ENCODE assay signal across 28 cellular contexts in the genomic region with DNA sequence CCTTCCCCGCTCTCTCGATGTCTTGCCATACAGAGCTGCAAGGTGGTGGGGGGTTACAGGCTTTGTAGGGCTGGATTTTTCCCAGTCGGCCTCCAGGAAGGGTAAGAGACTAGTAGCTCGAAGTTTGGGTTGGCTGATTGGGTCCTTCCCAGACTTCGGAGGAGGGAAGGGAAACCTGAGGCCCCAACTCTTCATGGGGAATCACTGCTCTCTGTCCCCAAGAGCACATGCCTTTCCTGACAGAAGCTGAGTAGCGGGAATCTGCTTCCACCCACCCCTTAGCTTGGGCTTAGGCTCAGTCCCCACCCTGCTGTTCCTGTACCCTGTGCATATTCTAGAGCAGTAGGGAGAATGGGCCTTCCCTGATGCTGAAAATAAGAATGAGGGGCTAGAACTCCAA. TPM values are rescaled to one million over a fixed set of nuclear protein-coding genes. Genes with fewer than 3 reads are reported as not detected.
DNase-seq lines count a peak whose midpoint lies in the region; ATAC-seq, FAIRE-seq and TF ChIP-seq lines count a peak whose summit lies in the region.
"Had no signal": no experiment of that assay in that cellular context is flagged by ENCODE, and none has a peak within 500 bp of the region (broad histone marks: within the 10 kb centered on the region; RNA-seq: fewer than 3 reads in every experiment).

No MANE protein-coding gene starts in this region.

- no peaks in the 10 kb centered on the region for H3K27me3 Mint-ChIP-seq in CD8-positive, alpha-beta T cell (ENCODE audit: low read depth)
- H3K27me3 Mint-ChIP-seq in WTC11 (ENCODE audit: low read depth) = no peaks in the 10 kb centered on the region
- peaks cover 5% of the 10 kb centered on the region for H3K27me3 Mint-ChIP-seq in neural progenitor cell (ENCODE audit: insufficient read depth, low read depth)
- H3K27me3 Mint-ChIP-seq: CD4-positive, alpha-beta memory T cell; IgD-negative memory B cell had no signal

- H3K4me3 Mint-ChIP-seq in CD8-positive, alpha-beta T cell = no peak overlapping the region
- H3K4me3 Mint-ChIP-seq in WTC11 (no peak overlapping the region), neural progenitor cell (no peak overlapping the region)
- H3K4me3 Mint-ChIP-seq: CD4-positive, alpha-beta memory T cell; GM23338; IgD-negative memory B cell had no signal

- no peak overlapping the region for H2AFZ ChIP-seq in neural progenitor cell (replicated peaks)
- H2AFZ ChIP-seq: GM23338 had no signal

- H3F3A ChIP-seq in neural progenitor cell (ENCODE audit: low read depth) = no peaks in the 10 kb centered on the region

- H3K36me3 Mint-ChIP-seq in CD8-positive, alpha-beta T cell = peaks cover 40% of the 10 kb centered on the region
- peaks cover 38% of the 10 kb centered on the region for H3K36me3 Mint-ChIP-seq in WTC11
- H3K36me3 Mint-ChIP-seq in neural progenitor cell = peaks cover 49% of the 10 kb centered on the region

- peak; percentile 32 for TF ChIP-seq POLR2A in GM12892 (IDR thresholded peaks at IDR 0.05; ENCODE audit: low read depth, low read length)
- TF ChIP-seq POLR2A in prostate gland (IDR thresholded peaks at IDR 0.05) = no peak

- H3K9me3 ChIP-seq in CD8-positive, alpha-beta T cell (ENCODE audit: low read length) = no peaks in the 10 kb centered on the region
- no peaks in the 10 kb centered on the region for H3K9me3 ChIP-seq in neural progenitor cell (ENCODE audit: low read depth)
- no peaks in the 10 kb centered on the region for H3K9me3 ChIP-seq in prostate gland
- H3K9me3 ChIP-seq: BLaER1 treated with 17β-estradiol and CSF1 and Interleukin-3, amounts not matched to agents 10 nM and 100 nM; SJCRH30 had no signal

- no peaks in the 10 kb centered on the region for H4K20me1 ChIP-seq in neural progenitor cell (ENCODE audit: low read depth)

- FAIRE-seq in GM12892 (lab: Jason Lieb, UNC) = no peak
- FAIRE-seq: A549 had no signal

- no peak overlapping the region for H3K9ac ChIP-seq in neural progenitor cell
- H3K9ac ChIP-seq: BLaER1 treated with 17β-estradiol and CSF1 and Interleukin-3, amounts not matched to agents 10 nM and 100 nM had no signal

- H3K4me1 Mint-ChIP-seq in CD8-positive, alpha-beta T cell (ENCODE audit: low read depth) = no peaks in the 10 kb centered on the region
- H3K4me1 Mint-ChIP-seq in WTC11 (no peaks in the 10 kb centered on the region), neural progenitor cell (no peaks in the 10 kb centered on the region)
- H3K4me1 Mint-ChIP-seq: GM23338, IgD-negative memory B cell had no signal

- POLR2A ChIA-PET in CD8-positive, alpha-beta T cell (lab: Charles Lee) = interaction anchor here (0.5 to 0.8 kb wide), 2 partner anchors 11 to 40 kb away, joined by 3 read pairs; no protein-coding TSS in a partner anchor
- POLR2A ChIA-PET in WTC11 (lab: Charles Lee) = no interaction called here

- no peak for TF ChIP-seq CTCF in CD8-positive, alpha-beta T cell (IDR thresholded peaks at IDR 0.05)
- TF ChIP-seq CTCF in WTC11 (IDR thresholded peaks at IDR 0.05) = no peak
- TF ChIP-seq CTCF in neural progenitor cell (IDR thresholded peaks at IDR 0.05) = no peak
- no peak for TF ChIP-seq CTCF in GM13977 (IDR thresholded peaks at IDR 0.05; ENCODE audit: extremely low read depth, insufficient read depth, missing control alignments)
- TF ChIP-seq CTCF in prostate gland (IDR thresholded peaks at IDR 0.05) = no peak

- H3K4me2 ChIP-seq in neural progenitor cell = no peak overlapping the region
- H3K4me2 ChIP-seq: A549; BLaER1 treated with 17β-estradiol and CSF1 and Interleukin-3, amounts not matched to agents 10 nM and 100 nM; GM23338 had no signal

- H3K9me3 Mint-ChIP-seq in CD8-positive, alpha-beta T cell = no peaks in the 10 kb centered on the region
- H3K9me3 Mint-ChIP-seq in WTC11 = no peaks in the 10 kb centered on the region
- no peaks in the 10 kb centered on the region for H3K9me3 Mint-ChIP-seq in neural progenitor cell
- H3K9me3 Mint-ChIP-seq: CD4-positive, alpha-beta memory T cell; GM23338; IgD-negative memory B cell had no signal

- in situ Hi-C loops in GM13977 (cut with MboI; ENCODE audit: low pct_unique_long_range_greater_than_20kb, low sequenced_read_pairs, unreplicated experiment) = no loop called here

- DNase-seq in CD8-positive, alpha-beta T cell = no peak
- DNase-seq in GM12892 (ENCODE audit: insufficient read length) (no peak), WTC11 (ENCODE audit: low spot score) (no peak), left colon (no peak), neural progenitor cell (ENCODE audit: low spot score) (no peak), GM13977 (ENCODE audit: low spot score) (no peak), prostate gland (ENCODE audit: low spot score) (no peak)
- DNase-seq: AML-193; CD4-positive, alpha-beta memory T cell; DMS 273 treated with DMSO at 0.1 percent for 48 hours; DMS79; GF-D8; HCEC 1CT; NCI-H1092; NCI-H1436; NCI-H187; NCI-H2081 treated with DMSO at 0.1 percent for 48 hours; NCI-H2171 treated with DMSO at 0.1 percent for 48 hours; NCI-H345; NCI-H510A treated with DMSO at 0.1 percent for 48 hours; NCI-H774; SJCRH30 had no signal

- no peak overlapping the region for H3K27ac ChIP-seq in CD8-positive, alpha-beta T cell (ENCODE audit: low read depth, low read length)
- H3K27ac ChIP-seq in neural progenitor cell (no peak overlapping the region), prostate gland (no peak overlapping the region)
- H3K27ac ChIP-seq: A549; BLaER1 treated with 17β-estradiol and CSF1 and Interleukin-3, amounts not matched to agents 10 nM and 100 nM; SJCRH30 had no signal

- H3K27me3 ChIP-seq in CD8-positive, alpha-beta T cell (ENCODE audit: insufficient read depth, low read length) = no peaks in the 10 kb centered on the region
- H3K27me3 ChIP-seq in neural progenitor cell (no peaks in the 10 kb centered on the region), prostate gland (replicated peaks; ENCODE audit: insufficient read depth) (no peaks in the 10 kb centered on the region)
- H3K27me3 ChIP-seq: BLaER1 treated with 17β-estradiol and CSF1 and Interleukin-3, amounts not matched to agents 10 nM and 100 nM; SJCRH30 had no signal

- peak overlapping the region; percentile 57 for H3K27ac Mint-ChIP-seq in CD8-positive, alpha-beta T cell
- H3K27ac Mint-ChIP-seq in WTC11 = no peak overlapping the region
- H3K27ac Mint-ChIP-seq in neural progenitor cell = no peak overlapping the region
- H3K27ac Mint-ChIP-seq: GM23338 had no signal

- H3K4me3 ChIP-seq in CD8-positive, alpha-beta T cell (ENCODE audit: low read depth, low read length) = no peak overlapping the region
- no peak overlapping the region for H3K4me3 ChIP-seq in neural progenitor cell
- H3K4me3 ChIP-seq in prostate gland = no peak overlapping the region
- H3K4me3 ChIP-seq: A549; BLaER1 treated with 17β-estradiol and CSF1 and Interleukin-3, amounts not matched to agents 10 nM and 100 nM; GM23338; SJCRH30 had no signal

- intact Hi-C loops in CD8-positive, alpha-beta T cell (cut with DNase I, micrococcal nuclease) = no loop called here
- intact Hi-C loops in left colon (cut with DNase I, micrococcal nuclease) (no loop called here), prostate gland (cut with DNase I) (no loop called here)

- peaks cover 26% of the 10 kb centered on the region for H3K36me3 ChIP-seq in CD8-positive, alpha-beta T cell (ENCODE audit: insufficient read depth, low read length)
- H3K36me3 ChIP-seq in neural progenitor cell = no peaks in the 10 kb centered on the region
- H3K36me3 ChIP-seq in prostate gland = peaks cover 10 to 14% of the 10 kb centered on the region in 2 donors

- H3K79me2 ChIP-seq in neural progenitor cell (ENCODE audit: low read depth) = no peaks in the 10 kb centered on the region

- CTCF ChIA-PET in CD8-positive, alpha-beta T cell (lab: Charles Lee) = interaction anchor here (1.4 to 3.1 kb wide), 2 partner anchors 8 to 90 kb away, joined by 3 to 11 read pairs; a partner anchor contains a TSS
- CTCF ChIA-PET in WTC11 (lab: Charles Lee) = interaction anchor here (0.9 to 1.0 kb wide), 2 partner anchors 8 to 40 kb away, joined by 3 read pairs; no protein-coding TSS in a partner anchor

- 92% methylated on average over 6 of the region's 6 CpGs for WGBS in prostate gland

- no peak for ATAC-seq in CD8-positive, alpha-beta T cell
- ATAC-seq in WTC11 (peak; percentile 29; the same call in 1 of the 2 replicates), left colon (peak; percentile 4), GM19467 (IDR thresholded peaks at IDR 0.05; ENCODE audit: unreplicated experiment) (no peak)
- ATAC-seq: GM23338, SK-N-SH treated with all-trans-retinoic acid at 6 μM for 48 hours had no signal

- H3K4me1 ChIP-seq in CD8-positive, alpha-beta T cell (ENCODE audit: insufficient read depth, low read length) = no peaks in the 10 kb centered on the region
- H3K4me1 ChIP-seq in neural progenitor cell = no peaks in the 10 kb centered on the region
- H3K4me1 ChIP-seq in prostate gland (replicated peaks) = no peaks in the 10 kb centered on the region
- H3K4me1 ChIP-seq: A549, SJCRH30 had no signal

TF ChIP-seq in WTC11, 78 proteins besides CTCF, POLR2A, EP300 and RAD21:
- TF ChIP-seq, protein P1, sequence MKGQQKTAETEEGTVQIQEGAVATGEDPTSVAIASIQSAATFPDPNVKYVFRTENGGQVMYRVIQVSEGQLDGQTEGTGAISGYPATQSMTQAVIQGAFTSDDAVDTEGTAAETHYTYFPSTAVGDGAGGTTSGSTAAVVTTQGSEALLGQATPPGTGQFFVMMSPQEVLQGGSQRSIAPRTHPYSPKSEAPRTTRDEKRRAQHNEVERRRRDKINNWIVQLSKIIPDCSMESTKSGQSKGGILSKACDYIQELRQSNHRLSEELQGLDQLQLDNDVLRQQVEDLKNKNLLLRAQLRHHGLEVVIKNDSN (CRISPR knock-in tag; IDR thresholded peaks at IDR 0.05) = no peak
- TF ChIP-seq GTF2I (CRISPR knock-in tag; conservative IDR thresholded peaks at IDR 0.05) (no peak), ATF1 (CRISPR knock-in tag; IDR thresholded peaks at IDR 0.05) (no peak), TEAD4 (CRISPR knock-in tag; IDR thresholded peaks at IDR 0.05) (no peak), ZNF121 (CRISPR knock-in tag; IDR thresholded peaks at IDR 0.05) (no peak), ESRRA (CRISPR knock-in tag; IDR thresholded peaks at IDR 0.05; ENCODE audit: borderline replicate concordance) (no peak)
TF ChIP-seq in WTC11: peak in this region for 0.

RNA-seq across cellular contexts. Expression of a gene that starts 39.7 kb away (rescaled TPM):
- 100 to 1,000 TPM; 186 to 188 TPM for total RNA-seq in CD8-positive, alpha-beta T cell
- 122 TPM for polyA plus RNA-seq in GM12892 (2012; ENCODE audit: missing spikeins)
- total RNA-seq in WTC11 (2021) (505 to 507 TPM (median 506 TPM) in 3 replicates), left colon (100 to 1,000 TPM; 262 to 281 TPM), neural progenitor cell (ENCODE audit: low replicate concordance) (218 and 367 TPM in 2 replicates), prostate gland (100 to 1,000 TPM; 265 to 358 TPM)

RNA-seq across cellular contexts. Expression of a gene that starts 39.9 kb away (rescaled TPM):
- total RNA-seq in CD8-positive, alpha-beta T cell = 10 to 100 TPM; 50.8 to 52.6 TPM
- polyA plus RNA-seq in GM12892 (2012; ENCODE audit: missing spikeins) = 14.5 TPM
- 30.4 to 32.9 TPM (median 31.4 TPM) in 3 replicates for total RNA-seq in WTC11 (2021)
- 10 to 100 TPM in 1 of 2 donors, 1 to 10 TPM in 1; 7.8 to 11.4 TPM for total RNA-seq in left colon
- 27.2 and 66.1 TPM in 2 replicates for total RNA-seq in neural progenitor cell (ENCODE audit: low replicate concordance)
- 10 to 100 TPM; 12.9 to 13.0 TPM for total RNA-seq in prostate gland

RNA-seq across cellular contexts. Expression of a gene that starts 58.1 kb away (rescaled TPM):
- 10 to 100 TPM; 17.6 to 22.1 TPM for total RNA-seq in CD8-positive, alpha-beta T cell
- 6.3 TPM for polyA plus RNA-seq in GM12892 (2012; ENCODE audit: missing spikeins)
- total RNA-seq in WTC11 (2021) = 20.3 to 28.8 TPM (median 22.8 TPM) in 3 replicates
- total RNA-seq in left colon = 10 to 100 TPM; 10.5 to 15.4 TPM
- 8.3 and 8.8 TPM in 2 replicates for total RNA-seq in neural progenitor cell (ENCODE audit: low replicate concordance)
- 10 to 100 TPM; 14.1 to 19.9 TPM for total RNA-seq in prostate gland

Comparison
In these comparisons a context has a peak if more than half of its experiments do, and no peak if none do; other contexts are left out.
1. ATAC-seq: peak in WTC11 (single experiment) and left colon (single experiment); none in CD8-positive, alpha-beta T cell (single experiment) and GM19467 (single experiment).